26 cellular contexts compared by ENCODE assay signal in the genomic region with DNA sequence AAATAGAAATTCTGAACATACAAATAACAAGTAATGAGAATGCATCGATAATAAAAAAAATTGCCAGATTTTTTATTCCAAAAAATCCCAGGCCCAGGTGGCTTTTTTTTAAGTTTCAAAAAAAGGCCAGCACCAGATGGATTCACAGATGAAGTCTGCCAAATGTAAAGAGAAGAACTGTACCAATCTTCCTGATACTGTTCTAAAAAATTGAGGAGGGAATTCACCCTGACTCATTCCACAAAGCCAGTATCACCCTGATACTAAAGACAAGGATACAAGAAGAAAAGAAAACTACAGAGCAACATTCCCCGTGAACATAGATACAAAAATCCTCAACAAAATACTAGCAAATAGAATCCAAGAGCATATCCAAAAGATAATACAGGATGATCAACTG. TPM values are rescaled to one million over a fixed set of nuclear protein-coding genes. Genes with fewer than 3 reads are reported as not detected.
DNase-seq lines count a peak whose midpoint lies in the region; ATAC-seq, FAIRE-seq and TF ChIP-seq lines count a peak whose summit lies in the region.
"Had no signal": no experiment of that assay in that cellular context is flagged by ENCODE, and none has a peak within 500 bp of the region (broad histone marks: within the 10 kb centered on the region; RNA-seq: fewer than 3 reads in every experiment).

No MANE protein-coding gene starts in this region.

- H3K27me3 ChIP-seq in CD4-positive, CD25-positive, alpha-beta regulatory T cell (ENCODE audit: control insufficient read depth, insufficient read depth, low read length), result no peaks in the 10 kb centered on the region
- H3K27me3 ChIP-seq in H1 (replicated peaks in 1 of 4; ENCODE audit: control insufficient read depth in 3 of 4, extremely low read depth in 1 of 4, insufficient read depth in 3 of 4, low read length in 3 of 4) (no peaks in the 10 kb centered on the region), Karpas-422 (ENCODE audit: low read length) (no peaks in the 10 kb centered on the region)
- H3K27me3 ChIP-seq: body of pancreas, left lung, stomach, thyroid gland, vagina had no signal

- H3K9me3 Mint-ChIP-seq in T-helper 1 cell treated with Interleukin-12 subunit alpha and Interleukin-12 subunit beta and Interleukin-4 antibody, amounts not matched to agents 30 μg/mL and 1 μg/mL, for 36 hours, result peaks cover 18% of the 10 kb centered on the region
- peaks cover 0 to 9% (median 3%) of the 10 kb centered on the region in 7 donors for H3K9me3 Mint-ChIP-seq in CD4-positive, CD25-positive, alpha-beta regulatory T cell
- peaks cover 20% of the 10 kb centered on the region for H3K9me3 Mint-ChIP-seq in activated CD8-positive, alpha-beta T cell treated with anti-CD3 and anti-CD28 coated beads for 36 hours
- H3K9me3 Mint-ChIP-seq: activated B cell treated with CpG ODN at 0.5 μM for 24 hours had no signal

- H3K27ac Mint-ChIP-seq in T-helper 1 cell treated with Interleukin-12 subunit alpha and Interleukin-12 subunit beta and Interleukin-4 antibody, amounts not matched to agents 30 μg/mL and 1 μg/mL, for 36 hours, result peak overlapping the region; percentile 53
- no peak overlapping the region for H3K27ac Mint-ChIP-seq in CD4-positive, CD25-positive, alpha-beta regulatory T cell
- H3K27ac Mint-ChIP-seq in activated CD8-positive, alpha-beta T cell treated with anti-CD3 and anti-CD28 coated beads for 36 hours, result peak overlapping the region; percentile 84
- H3K27ac Mint-ChIP-seq: activated B cell treated with CpG ODN at 0.5 μM for 24 hours had no signal

- peaks cover 0 to 3% of the 10 kb centered on the region in 2 experiments for H3K9me3 ChIP-seq in CD4-positive, CD25-positive, alpha-beta regulatory T cell (ENCODE audit: control insufficient read depth in 2 of 2, low read length in 2 of 2)
- no peaks in the 10 kb centered on the region for H3K9me3 ChIP-seq in H1 (ENCODE audit: insufficient read depth in 2 of 2, low read depth in 1 of 2, low read length in 1 of 2)
- no peaks in the 10 kb centered on the region for H3K9me3 ChIP-seq in Karpas-422 (ENCODE audit: low read length)
- H3K9me3 ChIP-seq: body of pancreas, left lung, SK-N-SH, stomach, thyroid gland, vagina had no signal

- H3K27ac ChIP-seq in CD4-positive, CD25-positive, alpha-beta regulatory T cell (ENCODE audit: insufficient read depth, low read length, poor library complexity, severe bottlenecking), result no peak overlapping the region
- H3K27ac ChIP-seq in H1 (ENCODE audit: low read depth, low read length) (no peak overlapping the region), Karpas-422 (ENCODE audit: low read length) (no peak overlapping the region)
- H3K27ac ChIP-seq: 22Rv1, body of pancreas, left lung, psoas muscle, stomach, thyroid gland, vagina had no signal

- H3K79me1 ChIP-seq in H1 (ENCODE audit: low read depth, low read length), result no peaks in the 10 kb centered on the region

- no peak overlapping the region for H4K91ac ChIP-seq in H1 (replicated peaks; ENCODE audit: insufficient read length, low read length)

- intact Hi-C loops in activated CD8-positive, alpha-beta T cell treated with anti-CD3 and anti-CD28 coated beads for 36 hours (cut with micrococcal nuclease), result loop anchor here (10.0 kb wide), 1 partner anchor 206 kb away; no protein-coding TSS in a partner anchor

- H3K56ac ChIP-seq in H1 (replicated peaks; ENCODE audit: insufficient read length, low read depth, low read length), result no peak overlapping the region

- peaks cover 44% of the 10 kb centered on the region for H3K4me1 Mint-ChIP-seq in T-helper 1 cell treated with Interleukin-12 subunit alpha and Interleukin-12 subunit beta and Interleukin-4 antibody, amounts not matched to agents 30 μg/mL and 1 μg/mL, for 36 hours (ENCODE audit: low read depth)
- H3K4me1 Mint-ChIP-seq in CD4-positive, CD25-positive, alpha-beta regulatory T cell, result peaks cover 34 to 59% (median 44%) of the 10 kb centered on the region in 4 donors
- H3K4me1 Mint-ChIP-seq in activated CD8-positive, alpha-beta T cell treated with anti-CD3 and anti-CD28 coated beads for 36 hours (ENCODE audit: low read depth), result peaks cover 52% of the 10 kb centered on the region
- H3K4me1 Mint-ChIP-seq: activated B cell treated with CpG ODN at 0.5 μM for 24 hours had no signal

- no peaks in the 10 kb centered on the region for H3K36me3 ChIP-seq in CD4-positive, CD25-positive, alpha-beta regulatory T cell (ENCODE audit: control insufficient read depth, insufficient read depth, low read length)
- H3K36me3 ChIP-seq in H1 (ENCODE audit: control insufficient read depth in 2 of 4, insufficient read depth in 4 of 4, low read length in 3 of 4), result no peaks in the 10 kb centered on the region
- H3K36me3 ChIP-seq in Karpas-422 (ENCODE audit: insufficient read depth, low read length), result no peaks in the 10 kb centered on the region
- H3K36me3 ChIP-seq: left lung, stomach, thyroid gland, vagina had no signal

- no peak for ATAC-seq in CD4-positive, CD25-positive, alpha-beta regulatory T cell (ENCODE audit: low read depth in 2 of 2)
- no peak for ATAC-seq in activated CD8-positive, alpha-beta T cell treated with anti-CD3 and anti-CD28 coated beads for 36 hours
- no peak for ATAC-seq in HG03039 (IDR thresholded peaks at IDR 0.05; ENCODE audit: unreplicated experiment)
- ATAC-seq: body of pancreas, left lung, psoas muscle had no signal

- H2BK12ac ChIP-seq in H1 (ENCODE audit: low read depth, low read length), result no peak overlapping the region

- H3K23me2 ChIP-seq in H1 (ENCODE audit: low read depth, low read length), result no peaks in the 10 kb centered on the region

- TF ChIP-seq RAD21 in H1 (IDR thresholded peaks at IDR 0.05 in 1 of 2, conservative IDR thresholded peaks at IDR 0.05 in 1 of 2; ENCODE audit: low read depth in 2 of 2, low read length in 2 of 2), result no peak

- H2AFZ ChIP-seq in H1 (ENCODE audit: low read length), result no peak overlapping the region
- H2AFZ ChIP-seq in Karpas-422 (ENCODE audit: low read length), result no peak overlapping the region

- TF ChIP-seq CTCF in activated CD8-positive, alpha-beta T cell treated with anti-CD3 and anti-CD28 coated beads for 36 hours (IDR thresholded peaks at IDR 0.05), result no peak
- TF ChIP-seq CTCF in H1 (IDR thresholded peaks at IDR 0.05; ENCODE audit: control extremely low read depth in 1 of 3, insufficient read depth in 1 of 3, low read depth in 1 of 3, low read length in 3 of 3), result no peak

- no peak overlapping the region for H3K4ac ChIP-seq in H1 (replicated peaks; ENCODE audit: insufficient read length, low read depth, low read length)

- H3K23ac ChIP-seq in H1 (ENCODE audit: insufficient read length), result no peak overlapping the region

- no peak overlapping the region for H3K14ac ChIP-seq in H1 (ENCODE audit: insufficient read length)

- H3K4me3 Mint-ChIP-seq in T-helper 1 cell treated with Interleukin-12 subunit alpha and Interleukin-12 subunit beta and Interleukin-4 antibody, amounts not matched to agents 30 μg/mL and 1 μg/mL, for 36 hours, result peak overlapping the region; percentile 26
- peak overlapping the region in 3 of 4 donors; percentile 2 to 11 (median 8) for H3K4me3 Mint-ChIP-seq in CD4-positive, CD25-positive, alpha-beta regulatory T cell
- peak overlapping the region; percentile 6 for H3K4me3 Mint-ChIP-seq in activated CD8-positive, alpha-beta T cell treated with anti-CD3 and anti-CD28 coated beads for 36 hours
- H3K4me3 Mint-ChIP-seq: activated B cell treated with CpG ODN at 0.5 μM for 24 hours had no signal

- no peak overlapping the region for H2BK15ac ChIP-seq in H1 (ENCODE audit: low read length)

- no peak overlapping the region for H3K9ac ChIP-seq in H1 (replicated peaks in 1 of 4; ENCODE audit: extremely low read depth in 1 of 4, low read depth in 3 of 4, low read length in 3 of 4)
- H3K9ac ChIP-seq in Karpas-422 (ENCODE audit: low read length), result no peak overlapping the region
- H3K9ac ChIP-seq: SK-N-SH had no signal

- CTCF ChIA-PET in activated CD8-positive, alpha-beta T cell treated with anti-CD3 and anti-CD28 coated beads for 36 hours (lab: Charles Lee), result no interaction called here
- CTCF ChIA-PET in H1 (lab: Charles Lee; ENCODE audit: partially characterized antibody), result no interaction called here

- peaks cover 42% of the 10 kb centered on the region for H3K27me3 Mint-ChIP-seq in T-helper 1 cell treated with Interleukin-12 subunit alpha and Interleukin-12 subunit beta and Interleukin-4 antibody, amounts not matched to agents 30 μg/mL and 1 μg/mL, for 36 hours (ENCODE audit: low read depth)
- no peaks in the 10 kb centered on the region for H3K27me3 Mint-ChIP-seq in CD4-positive, CD25-positive, alpha-beta regulatory T cell
- peaks cover 9% of the 10 kb centered on the region for H3K27me3 Mint-ChIP-seq in activated CD8-positive, alpha-beta T cell treated with anti-CD3 and anti-CD28 coated beads for 36 hours
- H3K27me3 Mint-ChIP-seq: activated B cell treated with CpG ODN at 0.5 μM for 24 hours had no signal

- no peaks in the 10 kb centered on the region for H3K9me2 ChIP-seq in Karpas-422 (replicated peaks; ENCODE audit: insufficient read depth, low read length)
- H3K9me2 ChIP-seq: SK-N-SH had no signal

- no peak overlapping the region for H4K5ac ChIP-seq in H1 (ENCODE audit: insufficient read length, low read depth, low read length)

- no peak overlapping the region for H2BK5ac ChIP-seq in H1 (ENCODE audit: low read depth, low read length)

- no peak overlapping the region for H3K4me3 ChIP-seq in CD4-positive, CD25-positive, alpha-beta regulatory T cell (ENCODE audit: low read depth, low read length)
- no peak overlapping the region for H3K4me3 ChIP-seq in H1 (ENCODE audit: extremely low read depth in 1 of 4, insufficient read depth in 2 of 4, low read depth in 3 of 4, low read length in 4 of 4)
- H3K4me3 ChIP-seq in Karpas-422 (ENCODE audit: low read length), result no peak overlapping the region
- H3K4me3 ChIP-seq: body of pancreas, left lung, psoas muscle, stomach, thyroid gland, vagina had no signal

- no peak overlapping the region for H4K8ac ChIP-seq in H1 (ENCODE audit: extremely low read depth, insufficient read depth, low read length)

- POLR2A ChIA-PET in activated CD8-positive, alpha-beta T cell treated with anti-CD3 and anti-CD28 coated beads for 36 hours (lab: Charles Lee), result no interaction called here
- POLR2A ChIA-PET in H1 (lab: Charles Lee; ENCODE audit: partially characterized antibody), result no interaction called here

- H3K4me2 ChIP-seq in H1 (ENCODE audit: insufficient read depth in 1 of 2, low read depth in 2 of 2, low read length in 2 of 2), result no peak overlapping the region
- no peak overlapping the region for H3K4me2 ChIP-seq in Karpas-422 (ENCODE audit: low read depth, low read length, poor library complexity, severe bottlenecking)
- H3K4me2 ChIP-seq: SK-N-SH had no signal

- no peak for TF ChIP-seq EP300 in H1 (IDR thresholded peaks at IDR 0.05; ENCODE audit: borderline replicate concordance in 1 of 2, low read depth in 2 of 2, low read length in 2 of 2)

- WGBS in H1 (ENCODE audit: extremely low coverage in 1 of 2, insufficient coverage in 1 of 2, insufficient read length in 1 of 2, insufficient replicate concordance in 2 of 2, low coverage in 1 of 2, low lambda C conversion rate in 2 of 2, missing lambda C conversion rate in 1 of 2), 2 experiments, result 94% methylated on average over 2 of the region's 2 CpGs; no CpG with 5 or more reads in 1 of the 2 experiments

- no peaks in the 10 kb centered on the region for H4K20me1 ChIP-seq in H1 (replicated peaks in 1 of 2; ENCODE audit: control insufficient read depth in 1 of 2, insufficient read depth in 2 of 2, low read length in 2 of 2)
- H4K20me1 ChIP-seq in Karpas-422 (ENCODE audit: insufficient read depth, low read depth, low read length), result no peaks in the 10 kb centered on the region

- TF ChIP-seq POLR2A in H1 (IDR thresholded peaks at IDR 0.05; ENCODE audit: control extremely low read depth in 1 of 2, low read depth in 2 of 2, low read length in 2 of 2), result no peak

- DNase-seq in T-helper 1 cell, result no peak
- no peak for DNase-seq in CD4-positive, CD25-positive, alpha-beta regulatory T cell
- DNase-seq in activated CD8-positive, alpha-beta T cell treated with anti-CD3 and anti-CD28 coated beads for 36 hours, result no peak
- no peak for DNase-seq in H1 (ENCODE audit: low read depth in 1 of 2, low spot score in 2 of 2)
- DNase-seq in NCI-H82 (lab: John Stamatoyannopoulos, UW), result no peak
- no peak for DNase-seq in Karpas-422
- DNase-seq: activated B cell treated with CpG ODN at 0.5 μM for 24 hours, body of pancreas, cerebellar nuclear complex, left lung, mesenchymal stem cell, NCI-H1048, NCI-H187, NCI-H2171, NCI-H524, psoas muscle, SK-N-SH, stomach, thyroid gland had no signal

- no peak overlapping the region for H2BK20ac ChIP-seq in H1 (ENCODE audit: low read length)

- peaks cover 35% of the 10 kb centered on the region for H3K4me1 ChIP-seq in CD4-positive, CD25-positive, alpha-beta regulatory T cell (ENCODE audit: control insufficient read depth, insufficient read depth, low read length, poor library complexity, severe bottlenecking)
- peaks cover 2 to 5% (median 3%) of the 10 kb centered on the region in 4 experiments; a peak in 3 of 7 replicates for H3K4me1 ChIP-seq in H1 (replicated peaks in 1 of 4; ENCODE audit: control insufficient read depth in 3 of 4, insufficient read depth in 4 of 4, low read length in 3 of 4)
- H3K4me1 ChIP-seq in Karpas-422 (ENCODE audit: low read length), result no peaks in the 10 kb centered on the region
- H3K4me1 ChIP-seq: body of pancreas, thyroid gland, vagina had no signal

- FAIRE-seq in H1 (lab: Jason Lieb, UNC), result peak; percentile 55

- no peak overlapping the region for H3K18ac ChIP-seq in H1 (ENCODE audit: extremely low read depth, low read length)

- no peak overlapping the region for H2AK5ac ChIP-seq in H1 (ENCODE audit: low read depth, low read length)

- H3K36me3 Mint-ChIP-seq in T-helper 1 cell treated with Interleukin-12 subunit alpha and Interleukin-12 subunit beta and Interleukin-4 antibody, amounts not matched to agents 30 μg/mL and 1 μg/mL, for 36 hours (ENCODE audit: low read depth), result peaks cover 21% of the 10 kb centered on the region
- H3K36me3 Mint-ChIP-seq in CD4-positive, CD25-positive, alpha-beta regulatory T cell, result no peaks in the 10 kb centered on the region
- H3K36me3 Mint-ChIP-seq in activated CD8-positive, alpha-beta T cell treated with anti-CD3 and anti-CD28 coated beads for 36 hours (ENCODE audit: low read depth), result peaks cover 15% of the 10 kb centered on the region

- no peak overlapping the region for H2BK120ac ChIP-seq in H1 (replicated peaks; ENCODE audit: low read depth, low read length)

- no peaks in the 10 kb centered on the region for H3K79me2 ChIP-seq in H1 (ENCODE audit: control insufficient read depth in 1 of 2, insufficient read depth in 2 of 2, low read length in 2 of 2)
- no peaks in the 10 kb centered on the region for H3K79me2 ChIP-seq in Karpas-422 (ENCODE audit: low read length)

RNA-seq across cellular contexts. Expression of a gene that starts 43.9 kb away (rescaled TPM):
- not detected for total RNA-seq in CD4-positive, CD25-positive, alpha-beta regulatory T cell
- not detected for polyA plus RNA-seq in CD4-positive, CD25-positive, alpha-beta regulatory T cell
- not detected for total RNA-seq in activated CD8-positive, alpha-beta T cell treated with anti-CD3 and anti-CD28 coated beads for 36 hours
- not detected in 2 replicates for total RNA-seq in H1 (2021; fragmentation: NEBNext Ultra II Directional; extraction: Animal tissue kit (Norgen Biotek cat#: 25700))
- 0.19 and 0.53 TPM in 2 replicates for polyA plus RNA-seq in H1 (2011; rRNA removed)
- 0.08 TPM for polyA plus RNA-seq in H1 (2011; cell fraction: cytosol; rRNA removed)
- polyA plus RNA-seq in H1 (2011; cell fraction: nucleus; rRNA removed), result 0.66 TPM
- 0.11 to 0.33 TPM (median 0.17 TPM) in 4 replicates for polyA plus RNA-seq in H1 (2012, experiment 1 of 2)
- polyA plus RNA-seq in H1 (2012, experiment 2 of 2), result 0.10 TPM
- polyA plus RNA-seq in H1 (2013, experiment 1 of 2), result 0.08 TPM
- 0.09 TPM for polyA plus RNA-seq in H1 (2013, experiment 2 of 2)
- polyA minus RNA-seq in H1 (2011; rRNA and poly(A)+ RNA removed), result 0.16 and 0.22 TPM in 2 replicates
- not detected for polyA minus RNA-seq in H1 (2011; cell fraction: cytosol; rRNA and poly(A)+ RNA removed)
- polyA minus RNA-seq in H1 (2011; cell fraction: nucleus; rRNA and poly(A)+ RNA removed), result not detected
- total RNA-seq in Karpas-422 (2014; rRNA removed; shearing (Covaris generic); ENCODE audit: low replicate concordance), result not detected in 2 replicates
- total RNA-seq: activated B cell treated with CpG ODN at 0.5 μM for 24 hours, body of pancreas, dermis microvascular lymphatic vessel endothelial cell, G401, H4, thyroid gland, vagina had no signal
- polyA plus RNA-seq: SK-N-SH had no signal

Comparison
In these comparisons a context has a peak if more than half of its experiments do, and no peak if none do; other contexts are left out.
1. H3K27ac Mint-ChIP-seq: peak in T-helper 1 cell treated with Interleukin-12 subunit alpha and Interleukin-12 subunit beta and Interleukin-4 antibody, amounts not matched to agents 30 μg/mL and 1 μg/mL, for 36 hours (single experiment) and activated CD8-positive, alpha-beta T cell treated with anti-CD3 and anti-CD28 coated beads for 36 hours (single experiment); none in CD4-positive, CD25-positive, alpha-beta regulatory T cell (0 of 3).
2. Peak in every context shown above with its lines, with median percentiles within 50 percentile points of each other: H3K4me3 Mint-ChIP-seq.